ENCODE assay signal across 15 cellular contexts in the genomic region with DNA sequence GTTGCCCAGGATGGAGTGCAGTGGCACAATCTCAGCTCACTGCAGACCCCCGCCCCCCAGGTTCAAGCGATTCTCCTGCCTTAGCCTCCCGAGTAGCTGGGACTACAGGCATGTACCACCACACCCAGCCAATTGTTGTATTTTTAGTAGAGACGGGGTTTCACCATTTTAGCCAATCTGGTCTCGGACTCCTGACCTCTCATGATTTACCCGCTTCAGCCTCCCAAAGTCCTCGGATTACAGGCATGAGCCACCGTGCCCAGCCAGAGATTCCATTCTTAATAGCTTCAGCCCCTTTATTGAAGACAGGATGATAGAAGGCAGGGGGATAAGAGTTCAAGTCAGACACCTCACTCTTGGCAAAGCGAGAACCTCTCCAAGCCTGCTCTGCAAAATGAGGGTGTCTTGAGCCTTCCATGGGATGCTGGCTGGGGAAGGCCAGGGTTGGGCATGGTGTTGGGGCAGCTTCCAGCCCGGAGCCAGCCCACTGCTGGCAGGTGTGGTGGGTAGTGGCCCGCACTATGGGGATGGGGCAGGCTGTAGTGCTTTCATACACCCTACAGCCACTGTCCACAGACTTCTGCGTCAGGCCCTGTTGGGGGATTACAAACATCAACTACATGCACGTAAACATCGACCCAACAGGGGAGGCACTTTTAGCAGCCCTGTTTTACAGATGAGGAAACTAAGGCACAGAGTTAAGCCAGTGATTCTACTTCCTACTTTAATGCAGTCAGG. TPM values are rescaled to one million over a fixed set of nuclear protein-coding genes. Genes with fewer than 3 reads are reported as not detected.
A peak's percentile ranks its signal among the peaks of the same experiment; 100 is the strongest.
DNase-seq lines count a peak whose midpoint lies in the region; ATAC-seq and TF ChIP-seq lines count a peak whose summit lies in the region.
"Had no signal": no experiment of that assay in that cellular context is flagged by ENCODE, and none has a peak within 500 bp of the region (broad histone marks: within the 10 kb centered on the region; RNA-seq: fewer than 3 reads in every experiment).

No MANE protein-coding gene starts in this region.

- peaks cover 9% of the 10 kb centered on the region for H3K36me3 Mint-ChIP-seq in effector memory CD8-positive, alpha-beta T cell (ENCODE audit: insufficient read depth)
- H3K36me3 Mint-ChIP-seq in neural progenitor cell = no peaks in the 10 kb centered on the region

- peak overlapping the region; percentile 38 to 55 for H3K27ac Mint-ChIP-seq in effector memory CD8-positive, alpha-beta T cell
- peak overlapping the region; percentile 87 for H3K27ac Mint-ChIP-seq in neural progenitor cell

- peaks cover 78% of the 10 kb centered on the region for H4K20me1 ChIP-seq in neural progenitor cell (ENCODE audit: low read depth)

- no peak overlapping the region for H2AFZ ChIP-seq in neural progenitor cell (replicated peaks)

- H3K27ac ChIP-seq in C4-2B (peak overlapping the region; percentile 81; the same call in 1 of the 2 replicates), HUES64 (ENCODE audit: low read depth, low read length) (peak overlapping the region; percentile 88; the same call in 1 of the 2 replicates), neural progenitor cell (peak overlapping the region; percentile 23)
- H3K27ac ChIP-seq: HL-60 had no signal

- H3K4me2 ChIP-seq in neural progenitor cell = peak overlapping the region; percentile 90

- H3K4me1 ChIP-seq in HUES64 (ENCODE audit: insufficient read depth, low read length) (peaks cover 41% of the 10 kb centered on the region), neural progenitor cell (peaks cover 41% of the 10 kb centered on the region)

- no peaks in the 10 kb centered on the region for H3K27me3 Mint-ChIP-seq in effector memory CD8-positive, alpha-beta T cell
- peaks cover 12% of the 10 kb centered on the region for H3K27me3 Mint-ChIP-seq in neural progenitor cell (ENCODE audit: insufficient read depth, low read depth)

- H3K4me3 ChIP-seq in HUES64 (ENCODE audit: low read length) (no peak overlapping the region), neural progenitor cell (no peak overlapping the region)

- no peaks in the 10 kb centered on the region for H3K9me3 ChIP-seq in HUES64 (ENCODE audit: insufficient read depth, low read depth, low read length)
- H3K9me3 ChIP-seq in neural progenitor cell (ENCODE audit: low read depth) = no peaks in the 10 kb centered on the region

- TF ChIP-seq CTCF in C4-2B (conservative IDR thresholded peaks at IDR 0.05) (no peak), neural progenitor cell (IDR thresholded peaks at IDR 0.05) (no peak)

- H3K36me3 ChIP-seq in HUES64 (ENCODE audit: insufficient read depth, low read length) (peaks cover 15% of the 10 kb centered on the region), neural progenitor cell (no peaks in the 10 kb centered on the region)

- H3K4me3 Mint-ChIP-seq in effector memory CD8-positive, alpha-beta T cell = peak overlapping the region; percentile 76 to 90
- H3K4me3 Mint-ChIP-seq in neural progenitor cell = peak overlapping the region; percentile 99

- H3K27me3 ChIP-seq in HUES64 (ENCODE audit: insufficient read depth, low read length) = no peaks in the 10 kb centered on the region
- no peaks in the 10 kb centered on the region for H3K27me3 ChIP-seq in neural progenitor cell

- DNase-seq in effector memory CD8-positive, alpha-beta T cell = no peak
- no peak for DNase-seq in neural progenitor cell (ENCODE audit: low spot score)
- no peak for DNase-seq in NCI-H774 (lab: John Stamatoyannopoulos, UW)
- no peak for DNase-seq in activated CD4-positive, alpha-beta T cell treated with anti-CD3 and anti-CD28 coated beads, Interleukin-2, amount 50 U/mL, for 1 hour
- DNase-seq: activated CD4-positive, alpha-beta T cell treated with anti-CD3 and anti-CD28 coated beads for 4 hours; NCI-H1694; stimulated activated CD4-positive, alpha-beta T cell treated with anti-CD3 and anti-CD28 coated beads, Interleukin-2, amount 100 ng/mL, for 48 hours had no signal

- ATAC-seq in effector memory CD8-positive, alpha-beta T cell (replicated peaks) = no peak
- no peak for ATAC-seq in GM19463 (IDR thresholded peaks at IDR 0.05; ENCODE audit: unreplicated experiment)
- no peak for ATAC-seq in GM18858 (IDR thresholded peaks at IDR 0.05; ENCODE audit: unreplicated experiment)

- peaks cover 84% of the 10 kb centered on the region for H3K79me2 ChIP-seq in neural progenitor cell (ENCODE audit: low read depth)

- H3F3A ChIP-seq in neural progenitor cell (ENCODE audit: low read depth) = peaks cover 48% of the 10 kb centered on the region

- H3K4me1 Mint-ChIP-seq in effector memory CD8-positive, alpha-beta T cell (ENCODE audit: low read depth in 2 of 2) = peaks cover 38 to 47% of the 10 kb centered on the region in 2 donors
- peaks cover 59% of the 10 kb centered on the region for H3K4me1 Mint-ChIP-seq in neural progenitor cell

- H3K9ac ChIP-seq in HUES64 (ENCODE audit: low read depth, low read length) (no peak overlapping the region), neural progenitor cell (no peak overlapping the region)

- no peaks in the 10 kb centered on the region for H3K9me3 Mint-ChIP-seq in effector memory CD8-positive, alpha-beta T cell
- H3K9me3 Mint-ChIP-seq in neural progenitor cell = no peaks in the 10 kb centered on the region

- 86% methylated on average over 14 of the region's 14 CpGs for WGBS in HUES64

RNA-seq across cellular contexts. Expression of a gene that starts 3.5 kb away (rescaled TPM):
- polyA plus RNA-seq in HUES64 (2013, experiment 1 of 2) = 157 TPM
- 179 TPM for polyA plus RNA-seq in HUES64 (2013, experiment 2 of 2)
- total RNA-seq in neural progenitor cell (ENCODE audit: low replicate concordance) = 115 and 269 TPM in 2 replicates

RNA-seq across cellular contexts. Expression of a gene that starts 16.8 kb away (rescaled TPM):
- polyA plus RNA-seq in HUES64 (2013, experiment 1 of 2) = not detected
- polyA plus RNA-seq in HUES64 (2013, experiment 2 of 2) = not detected
- not detected in 2 replicates for total RNA-seq in neural progenitor cell (ENCODE audit: low replicate concordance)
- total RNA-seq: bronchial epithelial cell, myocyte had no signal
- polyA plus RNA-seq: thymus had no signal

Comparison
In these comparisons a context has a peak if more than half of its experiments do, and no peak if none do; other contexts are left out.
1. H3K27ac ChIP-seq: peak in every context shown above with its lines; median percentile 88 in HUES64; 81 in C4-2B; 23 in neural progenitor cell.